23 cellular contexts compared by ENCODE assay signal in genomic region chr6:43036712-43037111, GRCh38.
"Had no signal": no experiment of that assay in that cellular context is flagged by ENCODE, and none has a peak within 500 bp of the region (broad histone marks: within the 10 kb centered on the region; RNA-seq: fewer than 3 reads in every experiment).

No MANE protein-coding gene starts in this region.

- DNase-seq: activated CD4-positive, CD25-positive, alpha-beta regulatory T cell; activated CD8-positive, alpha-beta memory T cell treated with anti-CD3 and anti-CD28 coated beads, Interleukin-2, amount 50 U/mL, for 4 hours; activated CD8-positive, alpha-beta T cell treated with anti-CD3 and anti-CD28 coated beads for 36 hours; activated gamma-delta T cell treated with Interleukin-2 at 50 U/mL for 16 hours; activated naive CD4-positive, alpha-beta T cell treated with anti-CD3 and anti-CD28 coated beads, Interleukin-2, amount 50 U/mL, for 16 hours; activated T-cell treated with anti-CD3 and anti-CD28 coated beads, Interleukin-2, amount 50 U/mL, for 72 hours; amygdala; KG1; MV-4-11; NCI-H1092 treated with DMSO at 0.1 percent for 48 hours; NCI-H1417 treated with DMSO at 0.1 percent for 48 hours; NCI-H1694; NCI-H2029 treated with DMSO at 0.1 percent for 48 hours; NCI-H510A treated with DMSO at 0.1 percent for 48 hours; NCI-H69; NK-92 treated with Interleukin-12 subunit alpha and Interleukin-12 subunit beta, amount 100 ng/mL, for 24 hours; PC-3; SIG-M5; T-helper 2 cell; T1000 had no signal

- H3K27ac Mint-ChIP-seq: activated CD8-positive, alpha-beta T cell treated with anti-CD3 and anti-CD28 coated beads for 36 hours; activated T-cell treated with anti-CD3 and anti-CD28 coated beads, Interleukin-2, amount 50 U/mL, for 72 hours; activated T-helper 2 cell treated with anti-CD3 and anti-CD28 coated beads, Interferon-gamma antibody, Interleukin-2, Interleukin-4, amounts not matched to agents 10 μg/mL and 5 μg/mL and 100 μg/mL, durations not matched to agents 14 hours and 24 hours and 36 hours; IgD-negative memory B cell had no signal

- H3K27me3 Mint-ChIP-seq: activated CD8-positive, alpha-beta T cell treated with anti-CD3 and anti-CD28 coated beads for 36 hours; IgD-negative memory B cell had no signal

- H3K4me3 Mint-ChIP-seq: activated CD8-positive, alpha-beta T cell treated with anti-CD3 and anti-CD28 coated beads for 36 hours; activated T-cell treated with anti-CD3 and anti-CD28 coated beads, Interleukin-2, amount 50 U/mL, for 72 hours; brain had no signal

- H3K4me1 Mint-ChIP-seq: brain had no signal

- ATAC-seq: activated CD8-positive, alpha-beta T cell treated with anti-CD3 and anti-CD28 coated beads for 36 hours; activated T-cell treated with anti-CD3 and anti-CD28 coated beads, Interleukin-2, amount 50 U/mL, for 72 hours; PC-3 had no signal

- H3K9me3 Mint-ChIP-seq: activated CD8-positive, alpha-beta T cell treated with anti-CD3 and anti-CD28 coated beads for 36 hours; activated T-cell treated with anti-CD3 and anti-CD28 coated beads, Interleukin-2, amount 50 U/mL, for 72 hours; activated T-helper 2 cell treated with anti-CD3 and anti-CD28 coated beads, Interferon-gamma antibody, Interleukin-2, Interleukin-4, amounts not matched to agents 10 μg/mL and 5 μg/mL and 100 μg/mL, durations not matched to agents 14 hours and 24 hours and 36 hours; IgD-negative memory B cell had no signal
